ENCODE assay signal across 8 cellular contexts in the genomic region with DNA sequence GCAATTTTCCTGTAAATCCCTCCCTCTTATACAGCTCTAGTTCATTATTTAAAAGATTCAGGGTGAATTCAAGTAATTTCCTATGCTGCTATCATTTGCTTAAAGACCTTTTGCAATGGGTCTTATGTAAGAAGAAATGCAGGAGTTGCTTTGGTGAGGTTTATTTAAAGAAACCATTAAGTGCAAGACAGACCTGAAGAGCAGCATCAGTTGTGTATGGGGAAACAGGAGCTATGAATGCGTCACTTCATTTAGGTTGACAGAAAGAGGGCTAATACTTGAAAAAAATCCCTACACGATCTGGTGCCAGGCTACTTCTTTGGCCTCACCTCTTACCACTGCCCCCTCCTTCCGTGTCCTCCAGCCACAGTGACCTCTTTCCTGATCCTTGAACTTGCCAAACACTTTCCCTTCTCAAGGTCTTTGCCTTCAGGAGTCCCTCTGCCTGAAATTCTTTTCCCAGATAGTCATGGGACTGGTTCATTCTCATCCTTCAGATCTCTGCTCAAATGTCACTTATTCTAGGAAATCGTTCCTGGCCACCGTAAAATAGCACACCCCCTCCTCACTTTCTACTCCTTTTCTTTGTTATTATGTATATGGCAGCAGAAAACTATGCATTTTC.
DNase-seq lines count a peak whose midpoint lies in the region; ATAC-seq and TF ChIP-seq lines count a peak whose summit lies in the region.

No MANE protein-coding gene starts in this region.

- peak overlapping the region; percentile 70 to 92 (median 80) for H3K4me3 ChIP-seq in BLaER1 treated with 17β-estradiol and CSF1 and Interleukin-3, amounts not matched to agents 10 nM and 100 nM
- no peak overlapping the region for H3K4me3 ChIP-seq in KMS-11 (IDR thresholded peaks at IDR 0.05; ENCODE audit: insufficient read depth, low read depth, low read length)
- peak overlapping the region; percentile 77 for H3K4me3 ChIP-seq in brain microvascular endothelial cell (ENCODE audit: low read depth, low read length)
- peak overlapping the region; percentile 78 to 90 for H3K4me3 ChIP-seq in muscle layer of duodenum (ENCODE audit: low read depth in 1 of 2, low read length in 2 of 2)

- TF ChIP-seq CTCF in KMS-11 (conservative IDR thresholded peaks at IDR 0.05; ENCODE audit: low read depth, low read length), result no peak
- no peak for TF ChIP-seq CTCF in brain microvascular endothelial cell (IDR thresholded peaks at IDR 0.05; ENCODE audit: low read depth, low read length, missing control alignments)

- H3K36me3 ChIP-seq in BLaER1 treated with 17β-estradiol and CSF1 and Interleukin-3, amounts not matched to agents 10 nM and 100 nM, result peaks cover 0 to 13% (median 0%) of the 10 kb centered on the region in 11 experiments; a peak in 4 of 22 replicates
- H3K36me3 ChIP-seq in KMS-11 (ENCODE audit: insufficient read depth), result no peaks in the 10 kb centered on the region
- no peaks in the 10 kb centered on the region for H3K36me3 ChIP-seq in brain microvascular endothelial cell (replicated peaks)
- H3K36me3 ChIP-seq in muscle layer of duodenum (ENCODE audit: control insufficient read depth in 1 of 2, insufficient read depth in 2 of 2, low read length in 2 of 2), result no peaks in the 10 kb centered on the region

- no peaks in the 10 kb centered on the region for H3K79me2 ChIP-seq in KMS-11 (ENCODE audit: insufficient read depth, low read depth)

- peak overlapping the region; percentile 77 to 95 (median 93) for H3K4me2 ChIP-seq in BLaER1 treated with 17β-estradiol and CSF1 and Interleukin-3, amounts not matched to agents 10 nM and 100 nM
- H3K4me2 ChIP-seq in KMS-11, result peak overlapping the region; percentile 90

- H4K20me1 ChIP-seq in BLaER1 treated with 17β-estradiol and CSF1 and Interleukin-3, amounts not matched to agents 10 nM and 100 nM, result peaks cover 0 to 25% (median 20%) of the 10 kb centered on the region in 11 experiments; a peak in 13 of 22 replicates
- no peaks in the 10 kb centered on the region for H4K20me1 ChIP-seq in KMS-11 (ENCODE audit: insufficient read depth)

- no peaks in the 10 kb centered on the region for H3K9me3 ChIP-seq in BLaER1 treated with 17β-estradiol and CSF1 and Interleukin-3, amounts not matched to agents 10 nM and 100 nM (replicated peaks in 1 of 11)
- no peaks in the 10 kb centered on the region for H3K9me3 ChIP-seq in muscle layer of duodenum (ENCODE audit: control insufficient read depth in 1 of 2, low read length in 2 of 2)

- H3K27me3 ChIP-seq in BLaER1 treated with 17β-estradiol and CSF1 and Interleukin-3, amounts not matched to agents 10 nM and 100 nM, result no peaks in the 10 kb centered on the region
- no peaks in the 10 kb centered on the region for H3K27me3 ChIP-seq in KMS-11 (ENCODE audit: insufficient read depth, low read depth)
- no peaks in the 10 kb centered on the region for H3K27me3 ChIP-seq in brain microvascular endothelial cell (replicated peaks)
- no peaks in the 10 kb centered on the region for H3K27me3 ChIP-seq in muscle layer of duodenum (ENCODE audit: low read depth, low read length)

- peak overlapping the region; percentile 87 to 97 (median 93) for H3K9ac ChIP-seq in BLaER1 treated with 17β-estradiol and CSF1 and Interleukin-3, amounts not matched to agents 10 nM and 100 nM
- peak overlapping the region; percentile 88 for H3K9ac ChIP-seq in KMS-11

- ATAC-seq in HG03354 (IDR thresholded peaks at IDR 0.05; ENCODE audit: poor library complexity, severe bottlenecking, unreplicated experiment), result no peak

- in situ Hi-C loops in brain microvascular endothelial cell (cut with HindIII; ENCODE audit: low pct_ligation_motif_present, low sequenced_read_pairs), result no loop called here

- H2AFZ ChIP-seq in KMS-11 (ENCODE audit: low read depth), result peak overlapping the region; percentile 98

- peak overlapping the region; percentile 86 to 98 (median 94) for H3K27ac ChIP-seq in BLaER1 treated with 17β-estradiol and CSF1 and Interleukin-3, amounts not matched to agents 10 nM and 100 nM
- H3K27ac ChIP-seq in KMS-11, result peak overlapping the region; percentile 94
- peak overlapping the region; percentile 94 for H3K27ac ChIP-seq in brain microvascular endothelial cell
- peak overlapping the region; percentile 94 for H3K27ac ChIP-seq in muscle layer of duodenum (ENCODE audit: low read length)

- H3K4me1 ChIP-seq in BLaER1 treated with 17β-estradiol and CSF1 and Interleukin-3, amounts not matched to agents 10 nM and 100 nM, result peaks cover 28 to 77% (median 45%) of the 10 kb centered on the region in 10 experiments
- H3K4me1 ChIP-seq in KMS-11 (ENCODE audit: low read depth, poor library complexity, severe bottlenecking), result peaks cover 29% of the 10 kb centered on the region
- H3K4me1 ChIP-seq in muscle layer of duodenum (ENCODE audit: control insufficient read depth in 1 of 2, insufficient read depth in 2 of 2, low read length in 2 of 2), result peaks cover 13 to 23% of the 10 kb centered on the region in 2 donors

- DNase-seq in brain microvascular endothelial cell, result no peak
- DNase-seq in superior temporal gyrus (ENCODE audit: extremely low spot score), result no peak
- DNase-seq in Kasumi-1 (lab: John Stamatoyannopoulos, UW), result no peak
- no peak for DNase-seq in NCI-H2196 treated with DMSO at 0.1 percent for 48 hours (lab: John Stamatoyannopoulos, UW; ENCODE audit: unreplicated experiment)
